Comparison of ENCODE assay signal across 1 cellular context in the genomic region with DNA sequence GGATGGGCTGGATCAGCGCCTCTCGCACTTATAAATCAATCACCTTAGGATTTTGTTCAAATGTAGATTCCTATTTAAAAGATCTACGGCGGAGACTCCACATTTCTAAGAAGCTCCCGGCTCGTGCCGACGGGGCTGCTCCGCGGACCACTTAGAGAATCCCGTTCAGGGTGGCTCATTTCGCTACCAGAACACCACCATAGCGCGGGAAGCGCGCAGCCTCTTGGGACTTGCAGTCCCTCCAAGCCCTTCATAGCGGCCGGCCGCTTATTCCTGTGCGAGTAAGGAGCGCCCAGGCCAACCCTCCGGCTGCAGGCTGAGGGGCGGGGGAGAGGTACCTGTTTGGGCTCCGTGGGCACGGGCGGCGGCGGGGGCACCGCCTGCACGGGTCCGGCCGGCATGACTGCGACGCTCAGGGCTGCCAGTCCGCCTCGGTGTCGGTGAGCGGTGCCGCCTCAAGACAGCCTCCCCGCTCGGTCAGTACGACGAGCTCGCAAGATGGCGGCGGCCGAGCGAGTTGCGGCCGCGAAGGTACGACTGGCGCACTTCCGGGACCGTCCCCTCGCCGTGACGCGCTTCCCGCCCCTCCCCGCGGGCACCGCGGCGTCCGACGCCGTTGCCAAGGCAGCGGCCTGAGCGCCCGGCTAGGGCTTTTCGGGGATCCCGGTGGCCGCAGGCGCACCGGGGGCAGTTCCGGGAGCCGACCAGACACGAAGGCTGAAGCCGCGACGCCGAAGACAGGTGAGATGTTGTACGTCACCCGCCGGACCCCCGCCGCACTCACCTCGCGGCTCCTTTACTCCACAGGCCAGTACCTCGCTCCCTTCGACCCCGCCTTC.
TF ChIP-seq lines count a peak whose summit lies in the region.

Gene CCDC157 (plus strand): TSS at position 616 of the 839 bp plus-strand sequence. CDS start 8,994 bp downstream, outside the sequence.
Gene SF3A1 (minus strand): TSS at position 503 of the 839 bp plus-strand sequence. CDS start 102 bp downstream, at position 401.

TF ChIP-seq in Ishikawa, 13 proteins besides CTCF, POLR2A, EP300 and RAD21 (continued from another document):
- no peak for TF ChIP-seq CEBPB (IDR thresholded peaks at IDR 0.05)
- TF ChIP-seq ZBTB7A (IDR thresholded peaks at IDR 0.05; ENCODE audit: low read depth) = peak; percentile 15; the same call in 1 of the 2 replicates
- no peak for TF ChIP-seq USF1 (IDR thresholded peaks at IDR 0.05)
- TF ChIP-seq NFIC (IDR thresholded peaks at IDR 0.05) = no peak
- TF ChIP-seq, protein P1, sequence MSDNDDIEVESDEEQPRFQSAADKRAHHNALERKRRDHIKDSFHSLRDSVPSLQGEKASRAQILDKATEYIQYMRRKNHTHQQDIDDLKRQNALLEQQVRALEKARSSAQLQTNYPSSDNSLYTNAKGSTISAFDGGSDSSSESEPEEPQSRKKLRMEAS (IDR thresholded peaks at IDR 0.05) = peak; percentile 76
- TF ChIP-seq CREB1 (IDR thresholded peaks at IDR 0.05; ENCODE audit: low read depth) = peak; percentile 88
- TF ChIP-seq TAF1 (IDR thresholded peaks at IDR 0.05; ENCODE audit: low read depth) = peak; percentile 78
